Comparison of ENCODE assay signal across 16 cellular contexts in the genomic region with DNA sequence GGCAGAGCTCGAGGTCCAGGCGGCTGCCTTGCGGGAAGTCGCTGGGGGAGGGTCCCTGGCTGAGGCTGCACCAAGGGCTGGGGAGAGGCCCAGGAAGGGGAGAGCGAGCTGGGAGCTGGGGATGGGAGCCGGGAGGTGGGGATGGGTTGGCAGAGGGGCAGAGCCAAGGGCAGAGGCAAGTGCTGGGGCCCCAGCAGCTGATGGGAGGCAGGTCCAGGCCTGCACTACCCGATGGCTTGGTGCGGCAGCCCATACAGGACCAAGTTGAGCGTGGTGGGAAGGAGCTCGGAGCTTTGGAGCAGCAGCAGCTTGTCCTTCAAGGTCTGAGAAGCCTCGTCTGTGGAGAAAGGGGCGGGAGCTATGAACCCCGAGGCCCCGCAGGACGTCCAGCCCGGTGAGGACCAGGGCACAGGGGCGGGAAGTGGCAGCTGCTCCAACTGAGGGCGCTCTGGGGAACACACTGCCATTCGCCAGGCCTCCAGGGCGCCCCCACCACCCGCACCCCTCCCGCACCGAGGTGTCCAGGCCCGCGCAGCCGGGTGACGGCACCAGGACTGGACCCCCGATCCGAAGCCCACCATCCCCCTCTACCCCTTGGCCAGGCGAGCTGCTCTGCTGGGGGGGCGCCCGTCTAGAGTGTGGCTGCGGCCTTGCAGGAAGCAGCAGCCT. TPM values are rescaled to one million over a fixed set of nuclear protein-coding genes. Genes with fewer than 3 reads are reported as not detected.
"Had no signal": no experiment of that assay in that cellular context is flagged by ENCODE, and none has a peak within 500 bp of the region (broad histone marks: within the 10 kb centered on the region; RNA-seq: fewer than 3 reads in every experiment).

No MANE protein-coding gene starts in this region.

- H3K27ac ChIP-seq: cardiac muscle cell, upper lobe of right lung had no signal

- ATAC-seq: activated naive CD4-positive, alpha-beta T cell treated with anti-CD3 and anti-CD28 coated beads, Interleukin-2, amount 50 U/mL, for 72 hours; effector memory CD8-positive, alpha-beta T cell; upper lobe of right lung had no signal

- FAIRE-seq: small intestine, TTC549 had no signal

- H3K4me3 ChIP-seq: cardiac muscle cell, lung, upper lobe of right lung had no signal

- H3K4me1 ChIP-seq: upper lobe of right lung had no signal

- H3K27me3 ChIP-seq: cardiac muscle cell had no signal

- H3K4me2 ChIP-seq: SK-N-SH had no signal

- DNase-seq: activated CD4-positive, alpha-beta memory T cell treated with anti-CD3 and anti-CD28 coated beads for 36 hours; activated gamma-delta T cell treated with Interleukin-2 at 50 U/mL for 16 hours; activated T-cell treated with anti-CD3 and anti-CD28 coated beads for 4 hours; effector memory CD8-positive, alpha-beta T cell; foreskin melanocyte; nucleus accumbens; SK-N-SH; small intestine; stimulated activated CD4-positive, alpha-beta T cell treated with anti-CD3 and anti-CD28 coated beads, Interleukin-4, amount 100 ng/mL, for 1 hour; upper lobe of right lung had no signal

- H3K9ac ChIP-seq: SK-N-SH had no signal

- H3K9me3 ChIP-seq: SK-N-SH, upper lobe of right lung had no signal

- H3K36me3 ChIP-seq: cardiac muscle cell, upper lobe of right lung had no signal

RNA-seq across cellular contexts. Expression of a gene that starts 22.8 kb away (rescaled TPM):
- total RNA-seq: activated CD4-positive, alpha-beta memory T cell treated with anti-CD3 and anti-CD28 coated beads for 36 hours; activated naive CD4-positive, alpha-beta T cell treated with anti-CD3 and anti-CD28 coated beads, Interleukin-2, amount 50 U/mL, for 72 hours; activated T-helper 1 cell treated with anti-CD3 and anti-CD28 coated beads, Interleukin-12 subunit alpha, Interleukin-12 subunit beta, Interleukin-2, Interleukin-4 antibody, amounts not matched to agents 30 ng/mL and 10 ng/mL and 1 ng/mL, durations not matched to agents 14 hours and 24 hours and 36 hours; dermis microvascular lymphatic vessel endothelial cell; lung; upper lobe of right lung had no signal
- polyA plus RNA-seq: SK-N-SH had no signal
